In genomic region chr1:145959957-145960467, GRCh38 we compare ENCODE assay signal across 1 cellular context.
TF ChIP-seq lines count a peak whose summit lies in the region.

No MANE protein-coding gene starts in this region.

TF ChIP-seq in GM12878, 131 proteins besides CTCF, POLR2A, EP300 and RAD21:
- TF ChIP-seq SMARCA5 (IDR thresholded peaks at IDR 0.05): no peak
- TF ChIP-seq ZNF274 (IDR thresholded peaks at IDR 0.05; ENCODE audit: insufficient read depth, insufficient read length): no peak
- no peak for TF ChIP-seq ATF3 (IDR thresholded peaks at IDR 0.05; ENCODE audit: borderline replicate concordance, extremely low read depth, low read depth, low read length)
- TF ChIP-seq HDAC2 (IDR thresholded peaks at IDR 0.05): no peak
- no peak for TF ChIP-seq BCL3 (IDR thresholded peaks at IDR 0.05; ENCODE audit: borderline replicate concordance, insufficient read depth, low read depth, low read length, poor library complexity, severe bottlenecking)
- no peak for TF ChIP-seq PAX5 (IDR thresholded peaks at IDR 0.05; ENCODE audit: borderline replicate concordance, low read depth, low read length)
- TF ChIP-seq TCF7 (IDR thresholded peaks at IDR 0.05; ENCODE audit: borderline replicate concordance): no peak
- TF ChIP-seq ETV6 (conservative IDR thresholded peaks at IDR 0.05 in 1 of 2, IDR thresholded peaks at IDR 0.05 in 1 of 2; ENCODE audit: borderline replicate concordance in 1 of 2, low read depth in 1 of 2): no peak
- TF ChIP-seq PBX3 (IDR thresholded peaks at IDR 0.05; ENCODE audit: insufficient replicate concordance, low read depth, low read length): no peak
- TF ChIP-seq NBN (IDR thresholded peaks at IDR 0.05): no peak
- no peak for TF ChIP-seq PRDM15 (CRISPR knock-in tag; IDR thresholded peaks at IDR 0.05)
- TF ChIP-seq IRF5 (IDR thresholded peaks at IDR 0.05; ENCODE audit: borderline replicate concordance): no peak
- no peak for TF ChIP-seq MLLT1 (IDR thresholded peaks at IDR 0.05)
- no peak for TF ChIP-seq CEBPB (IDR thresholded peaks at IDR 0.05; ENCODE audit: borderline replicate concordance in 1 of 2, low read depth in 2 of 2, low read length in 2 of 2)
- TF ChIP-seq GATAD2B (conservative IDR thresholded peaks at IDR 0.05; ENCODE audit: low read depth): no peak
- no peak for TF ChIP-seq FOXK2 (IDR thresholded peaks at IDR 0.05)
- TF ChIP-seq PAX8 (IDR thresholded peaks at IDR 0.05): no peak
